8 cellular contexts compared by ENCODE assay signal in genomic region chr20:51966296-51966971, GRCh38.
DNase-seq lines count a peak whose midpoint lies in the region; ATAC-seq and TF ChIP-seq lines count a peak whose summit lies in the region.

No MANE protein-coding gene starts in this region.

- H2AFZ ChIP-seq in DND-41 (ENCODE audit: low read depth, low read length) (no peak overlapping the region), SK-N-SH (ENCODE audit: low read depth) (peak overlapping the region; percentile 26; the same call in 1 of the 2 replicates)

- CTCF ChIA-PET in SK-N-SH (lab: Yijun Ruan, JAX) = interaction anchor here (0.6 to 2.5 kb wide), 31 partner anchors 8 to 329 kb away, joined by 3 to 25 read pairs (median 3); no protein-coding TSS in a partner anchor

- H3K4me1 ChIP-seq in DND-41 (ENCODE audit: insufficient read depth, low read length) = no peaks in the 10 kb centered on the region
- H3K4me1 ChIP-seq in SK-N-SH (ENCODE audit: control insufficient read depth in 1 of 2, insufficient read depth in 2 of 2, low read depth in 1 of 2, low read length in 1 of 2) = peaks cover 0 to 7% of the 10 kb centered on the region in 2 experiments; a peak in 3 of 4 replicates

- H3K36me3 Mint-ChIP-seq in natural killer cell = no peaks in the 10 kb centered on the region
- no peaks in the 10 kb centered on the region for H3K36me3 Mint-ChIP-seq in activated T-helper 1 cell treated with anti-CD3 and anti-CD28 coated beads, Interleukin-12 subunit alpha, Interleukin-12 subunit beta, Interleukin-2, Interleukin-4 antibody, amounts not matched to agents 30 ng/mL and 10 ng/mL and 1 ng/mL, durations not matched to agents 14 hours and 24 hours and 36 hours (ENCODE audit: low read depth)

- H3K79me2 ChIP-seq in DND-41 (ENCODE audit: insufficient read depth, low read length) (no peaks in the 10 kb centered on the region), SK-N-SH (ENCODE audit: insufficient read depth) (no peaks in the 10 kb centered on the region)

- no peaks in the 10 kb centered on the region for H3K9me2 ChIP-seq in SK-N-SH

- H3K36me3 ChIP-seq in DND-41 (ENCODE audit: insufficient read depth, low read length) (no peaks in the 10 kb centered on the region), SK-N-SH (replicated peaks in 1 of 2; ENCODE audit: control insufficient read depth in 1 of 2, insufficient read depth in 2 of 2, low read length in 1 of 2) (no peaks in the 10 kb centered on the region)

- H3K9me3 Mint-ChIP-seq in natural killer cell = no peaks in the 10 kb centered on the region
- no peaks in the 10 kb centered on the region for H3K9me3 Mint-ChIP-seq in activated T-helper 1 cell treated with anti-CD3 and anti-CD28 coated beads, Interleukin-12 subunit alpha, Interleukin-12 subunit beta, Interleukin-2, Interleukin-4 antibody, amounts not matched to agents 30 ng/mL and 10 ng/mL and 1 ng/mL, durations not matched to agents 14 hours and 24 hours and 36 hours

- no peaks in the 10 kb centered on the region for H3K27me3 ChIP-seq in DND-41 (ENCODE audit: insufficient read depth, low read length, poor library complexity)
- no peaks in the 10 kb centered on the region for H3K27me3 ChIP-seq in SK-N-SH (ENCODE audit: insufficient read depth)

- H3K27ac ChIP-seq in DND-41 (ENCODE audit: low read length) (no peak overlapping the region), SK-N-SH (ENCODE audit: low read depth in 2 of 2, low read length in 1 of 2) (no peak overlapping the region), coronary artery (no peak overlapping the region)

- no peaks in the 10 kb centered on the region for H3F3A ChIP-seq in SK-N-SH (replicated peaks; ENCODE audit: insufficient read depth)

- no peaks in the 10 kb centered on the region for H3K27me3 Mint-ChIP-seq in natural killer cell (ENCODE audit: low read depth in 2 of 2)
- H3K27me3 Mint-ChIP-seq in activated T-helper 1 cell treated with anti-CD3 and anti-CD28 coated beads, Interleukin-12 subunit alpha, Interleukin-12 subunit beta, Interleukin-2, Interleukin-4 antibody, amounts not matched to agents 30 ng/mL and 10 ng/mL and 1 ng/mL, durations not matched to agents 14 hours and 24 hours and 36 hours (ENCODE audit: insufficient read depth) = peaks cover 7% of the 10 kb centered on the region

- WGBS in SK-N-SH (ENCODE audit: low lambda C conversion rate) = 50% methylated on average over 8 of the region's 8 CpGs

- ATAC-seq in DND-41 (ENCODE audit: insufficient read depth, low read depth) = no peak
- peak in 1 of 3 donors; percentile 65 for ATAC-seq in natural killer cell
- no peak for ATAC-seq in HG03280 (IDR thresholded peaks at IDR 0.05; ENCODE audit: unreplicated experiment)

- H3K4me3 ChIP-seq in DND-41 (ENCODE audit: low read depth in 1 of 2, low read length in 2 of 2) (no peak overlapping the region), SK-N-SH (ENCODE audit: low read depth in 2 of 2, low read length in 1 of 2) (no peak overlapping the region; a peak in 1 of 4 replicates), coronary artery (no peak overlapping the region)

- intact Hi-C loops in natural killer cell (cut with micrococcal nuclease) = loop anchor here (1.0 kb wide), 1 partner anchor 327 kb away; no protein-coding TSS in a partner anchor
- intact Hi-C loops in activated T-helper 1 cell treated with anti-CD3 and anti-CD28 coated beads, Interleukin-12 subunit alpha, Interleukin-12 subunit beta, Interleukin-2, Interleukin-4 antibody, amounts not matched to agents 30 ng/mL and 10 ng/mL and 1 ng/mL, durations not matched to agents 14 hours and 24 hours and 36 hours (cut with micrococcal nuclease) = loop anchor here (1.0 to 10.0 kb wide), 2 partner anchors 118 to 327 kb away; no protein-coding TSS in a partner anchor

- DNase-seq in DND-41 (no peak), HK-2 (ENCODE audit: unreplicated experiment) (peak; percentile 35), SK-N-SH (peak; percentile 74), fibroblast of gingiva (ENCODE audit: low read depth) (peak; percentile 60), natural killer cell (no peak), coronary artery (ENCODE audit: low spot score) (no peak)
- DNase-seq in activated T-helper 1 cell treated with anti-CD3 and anti-CD28 coated beads, Interleukin-12 subunit alpha, Interleukin-12 subunit beta, Interleukin-2, Interleukin-4 antibody, amounts not matched to agents 30 ng/mL and 10 ng/mL and 1 ng/mL, durations not matched to agents 14 hours and 24 hours and 36 hours (ENCODE audit: low spot score) = no peak

- no peak for TF ChIP-seq EP300 in SK-N-SH (IDR thresholded peaks at IDR 0.05; ENCODE audit: borderline replicate concordance in 1 of 2, low read depth in 1 of 2, low read length in 1 of 2)

- H3K4me2 ChIP-seq in DND-41 (ENCODE audit: insufficient read depth, low read length) (no peak overlapping the region), SK-N-SH (no peak overlapping the region)

- no peak overlapping the region for H3K27ac Mint-ChIP-seq in natural killer cell
- H3K27ac Mint-ChIP-seq in activated T-helper 1 cell treated with anti-CD3 and anti-CD28 coated beads, Interleukin-12 subunit alpha, Interleukin-12 subunit beta, Interleukin-2, Interleukin-4 antibody, amounts not matched to agents 30 ng/mL and 10 ng/mL and 1 ng/mL, durations not matched to agents 14 hours and 24 hours and 36 hours = no peak overlapping the region

- TF ChIP-seq CTCF in DND-41 (IDR thresholded peaks at IDR 0.05; ENCODE audit: borderline replicate concordance, extremely low read depth, low read length, poor library complexity, severe bottlenecking) (peak; percentile 55), SK-N-SH (IDR thresholded peaks at IDR 0.05) (peak; percentile 75), natural killer cell (IDR thresholded peaks at IDR 0.05) (peak; percentile 58), coronary artery (IDR thresholded peaks at IDR 0.05) (no peak)

- POLR2A ChIA-PET in SK-N-SH (lab: Yijun Ruan, JAX) = no interaction called here

- peaks cover 0 to 5% of the 10 kb centered on the region in 2 donors for H3K4me1 Mint-ChIP-seq in natural killer cell
- no peaks in the 10 kb centered on the region for H3K4me1 Mint-ChIP-seq in activated T-helper 1 cell treated with anti-CD3 and anti-CD28 coated beads, Interleukin-12 subunit alpha, Interleukin-12 subunit beta, Interleukin-2, Interleukin-4 antibody, amounts not matched to agents 30 ng/mL and 10 ng/mL and 1 ng/mL, durations not matched to agents 14 hours and 24 hours and 36 hours (ENCODE audit: low read depth)

- no peak overlapping the region for H3K4me3 Mint-ChIP-seq in natural killer cell
- H3K4me3 Mint-ChIP-seq in activated T-helper 1 cell treated with anti-CD3 and anti-CD28 coated beads, Interleukin-12 subunit alpha, Interleukin-12 subunit beta, Interleukin-2, Interleukin-4 antibody, amounts not matched to agents 30 ng/mL and 10 ng/mL and 1 ng/mL, durations not matched to agents 14 hours and 24 hours and 36 hours = no peak overlapping the region

- H3K9ac ChIP-seq in DND-41 (ENCODE audit: low read depth, low read length) = no peak overlapping the region
- no peak overlapping the region for H3K9ac ChIP-seq in SK-N-SH

- TF ChIP-seq RAD21 in SK-N-SH (IDR thresholded peaks at IDR 0.05; ENCODE audit: low read length) = peak; percentile 79

- H3K9me3 ChIP-seq in DND-41 (ENCODE audit: insufficient read depth, low read length, severe bottlenecking) (no peaks in the 10 kb centered on the region), SK-N-SH (no peaks in the 10 kb centered on the region)

- H4K20me1 ChIP-seq in DND-41 (ENCODE audit: insufficient read depth, low read length) (no peaks in the 10 kb centered on the region), SK-N-SH (ENCODE audit: insufficient read depth) (no peaks in the 10 kb centered on the region)

TF ChIP-seq in SK-N-SH, 30 proteins besides CTCF, POLR2A, EP300 and RAD21:
- TF ChIP-seq SMC3 (IDR thresholded peaks at IDR 0.05; ENCODE audit: low read depth, low read length) (peak; percentile 74), RXRA (IDR thresholded peaks at IDR 0.05; ENCODE audit: borderline replicate concordance, low read depth) (no peak)

Comparison
In these comparisons a context has a peak if more than half of its experiments do, and no peak if none do; other contexts are left out.
1. DNase-seq: peak in HK-2 (single experiment), SK-N-SH (single experiment) and fibroblast of gingiva (single experiment); none in DND-41 (single experiment), natural killer cell (single experiment), coronary artery (single experiment) and activated T-helper 1 cell treated with anti-CD3 and anti-CD28 coated beads, Interleukin-12 subunit alpha, Interleukin-12 subunit beta, Interleukin-2, Interleukin-4 antibody, amounts not matched to agents 30 ng/mL and 10 ng/mL and 1 ng/mL, durations not matched to agents 14 hours and 24 hours and 36 hours (single experiment).